Comparison of ENCODE assay signal across 8 cellular contexts in the genomic region with DNA sequence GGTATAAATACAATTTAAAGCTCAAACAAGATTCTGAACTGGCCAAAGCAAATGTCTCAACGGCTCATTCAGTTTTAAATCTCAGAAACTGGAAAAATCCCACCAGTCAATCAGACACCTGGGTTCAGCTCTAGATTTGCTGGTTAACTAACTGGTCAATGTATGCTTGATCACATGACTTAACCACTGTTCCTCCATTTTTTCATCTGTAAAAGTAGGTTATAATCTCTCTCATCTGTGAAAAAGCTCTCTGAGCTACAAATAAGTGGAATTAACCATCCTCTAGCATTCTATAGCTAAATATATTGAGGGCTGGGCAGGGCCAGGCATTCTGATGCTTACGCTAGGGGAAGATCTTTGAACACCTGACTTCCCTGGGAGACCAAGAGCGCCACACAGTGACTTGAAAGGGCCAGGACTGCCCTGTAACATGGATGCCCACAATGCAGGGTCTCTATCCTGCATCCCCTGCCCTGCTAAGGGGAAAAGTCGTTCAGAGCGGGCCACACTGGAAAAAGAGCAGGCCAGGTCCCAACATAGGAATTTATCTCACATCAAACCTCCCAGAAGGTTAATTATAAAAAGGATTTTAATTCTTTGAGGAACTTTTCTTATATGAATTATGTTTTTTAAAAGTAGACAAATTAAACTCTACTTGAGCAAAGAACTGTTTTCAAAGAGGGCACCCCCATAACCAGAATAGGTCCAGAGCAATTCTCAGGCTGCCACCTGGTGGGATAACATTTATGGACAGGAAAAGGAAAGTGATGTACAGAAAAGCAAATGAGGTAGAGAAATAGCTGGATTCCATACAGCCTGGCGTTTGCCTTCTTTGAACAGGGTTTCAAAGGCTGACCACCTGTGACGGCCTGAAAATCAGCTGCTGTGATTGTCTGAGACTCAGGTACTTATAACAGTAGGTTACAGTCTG. TPM values are rescaled to one million over a fixed set of nuclear protein-coding genes. Genes with fewer than 3 reads are reported as not detected.
DNase-seq lines count a peak whose midpoint lies in the region; ATAC-seq and TF ChIP-seq lines count a peak whose summit lies in the region.

No MANE protein-coding gene starts in this region.

- DNase-seq in CD8-positive, alpha-beta T cell = peak in 3 of 7 experiments; percentile 17 to 66 (median 22)
- DNase-seq in HT-29 (ENCODE audit: low spot score) (peak; percentile 78), RWPE2 (ENCODE audit: low spot score) (no peak), left kidney (ENCODE audit: low read depth, low spot score) (peak; percentile 80), superior temporal gyrus (ENCODE audit: extremely low spot score) (peak; percentile 57), C1 segment of cervical spinal cord (lab: John Stamatoyannopoulos, UW) (no peak)
- peak; percentile 33 for DNase-seq in central memory CD4-positive, alpha-beta T cell

- H3K4me3 ChIP-seq in CD8-positive, alpha-beta T cell (ENCODE audit: low read depth, low read length) = peak overlapping the region; percentile 56
- peak overlapping the region; percentile 99 for H3K4me3 ChIP-seq in RWPE2 (ENCODE audit: severe bottlenecking)

- H3K27ac ChIP-seq in CD8-positive, alpha-beta T cell (ENCODE audit: low read depth, low read length) = no peak overlapping the region
- no peak overlapping the region for H3K27ac ChIP-seq in RWPE2 (ENCODE audit: poor library complexity, severe bottlenecking)

- no peaks in the 10 kb centered on the region for H3K9me3 ChIP-seq in CD8-positive, alpha-beta T cell (ENCODE audit: low read length)
- H3K9me3 ChIP-seq in RWPE2 (ENCODE audit: severe bottlenecking) = no peaks in the 10 kb centered on the region

- H3K27ac Mint-ChIP-seq in CD8-positive, alpha-beta T cell = no peak overlapping the region

- ATAC-seq in CD8-positive, alpha-beta T cell = peak; percentile 45
- ATAC-seq in GM18868 (IDR thresholded peaks at IDR 0.05; ENCODE audit: unreplicated experiment) = peak; percentile 52
- peak; percentile 53 for ATAC-seq in RWPE2 (ENCODE audit: low read depth)

- peaks cover 20% of the 10 kb centered on the region for H3K36me3 Mint-ChIP-seq in CD8-positive, alpha-beta T cell

- CTCF ChIA-PET in CD8-positive, alpha-beta T cell (lab: Charles Lee) = interaction anchor here (0.6 to 5.2 kb wide), 33 partner anchors 8 to 1735 kb away, joined by 3 to 44 read pairs (median 5); partner anchors contain the start of genes AVL9, BBS9, KBTBD2 and NT5C3A

- H3K4me1 ChIP-seq in CD8-positive, alpha-beta T cell (ENCODE audit: insufficient read depth, low read length) = peaks cover 24% of the 10 kb centered on the region
- peaks cover 8% of the 10 kb centered on the region for H3K4me1 ChIP-seq in RWPE2 (ENCODE audit: insufficient read depth, poor library complexity, severe bottlenecking)

- peak overlapping the region; percentile 87 for H3K4me3 Mint-ChIP-seq in CD8-positive, alpha-beta T cell

- POLR2A ChIA-PET in CD8-positive, alpha-beta T cell (lab: Charles Lee) = interaction anchor here (0.6 to 3.0 kb wide), 3 partner anchors 33 to 80 kb away, joined by 3 to 13 read pairs (median 3); partner anchors contain the start of gene NT5C3A

- no peaks in the 10 kb centered on the region for H3K9me3 Mint-ChIP-seq in CD8-positive, alpha-beta T cell

- TF ChIP-seq CTCF in CD8-positive, alpha-beta T cell (IDR thresholded peaks at IDR 0.05) = peak; percentile 81
- TF ChIP-seq CTCF in RWPE2 (IDR thresholded peaks at IDR 0.05; ENCODE audit: poor library complexity, severe bottlenecking) = peak; percentile 82

- intact Hi-C loops in CD8-positive, alpha-beta T cell (cut with DNase I, micrococcal nuclease) = loop anchor here (1.0 to 10.0 kb wide), 11 partner anchors 69 to 615 kb away; partner anchors contain the start of gene KBTBD2 (in 1 of the 2)

- H3K27me3 Mint-ChIP-seq in CD8-positive, alpha-beta T cell (ENCODE audit: low read depth) = peaks cover 4% of the 10 kb centered on the region

- H3K36me3 ChIP-seq in CD8-positive, alpha-beta T cell (ENCODE audit: insufficient read depth, low read length) = no peaks in the 10 kb centered on the region
- peaks cover 23% of the 10 kb centered on the region for H3K36me3 ChIP-seq in RWPE2 (ENCODE audit: low read depth)

- H3K27me3 ChIP-seq in CD8-positive, alpha-beta T cell (ENCODE audit: insufficient read depth, low read length) = no peaks in the 10 kb centered on the region
- no peaks in the 10 kb centered on the region for H3K27me3 ChIP-seq in RWPE2 (ENCODE audit: insufficient read depth, poor library complexity, severe bottlenecking)

- H3K4me1 Mint-ChIP-seq in CD8-positive, alpha-beta T cell (ENCODE audit: low read depth) = peaks cover 44% of the 10 kb centered on the region

RNA-seq across cellular contexts. Expression of gene RP9, which starts 1.8 kb away (rescaled TPM):
- total RNA-seq in CD8-positive, alpha-beta T cell = 10 to 100 TPM; 20.2 to 21.8 TPM
- 12.0 and 12.6 TPM in 2 replicates for total RNA-seq in HT-29 (2014; rRNA removed; shearing (Covaris generic))

RNA-seq across cellular contexts. Expression of gene BBS9, which starts 22.0 kb away (rescaled TPM):
- 10 to 100 TPM; 15.7 to 16.7 TPM for total RNA-seq in CD8-positive, alpha-beta T cell
- 0.57 and 3.8 TPM in 2 replicates for total RNA-seq in HT-29 (2014; rRNA removed; shearing (Covaris generic))

RNA-seq across cellular contexts. Expression of gene NT5C3A, which starts 44.8 kb away (rescaled TPM):
- total RNA-seq in CD8-positive, alpha-beta T cell = 10 to 100 TPM; 36.1 to 39.6 TPM
- 30.6 and 35.6 TPM in 2 replicates for total RNA-seq in HT-29 (2014; rRNA removed; shearing (Covaris generic))

Comparison
In these comparisons a context has a peak if more than half of its experiments do, and no peak if none do; other contexts are left out.
1. DNase-seq: peak in HT-29 (single experiment), central memory CD4-positive, alpha-beta T cell (single experiment), left kidney (single experiment) and superior temporal gyrus (single experiment); none in RWPE2 (single experiment) and C1 segment of cervical spinal cord (0 of 14).
2. Peak in every context shown above with its lines, with median percentiles within 50 percentile points of each other: ATAC-seq.